ENCODE assay signal across 24 cellular contexts in the genomic region with DNA sequence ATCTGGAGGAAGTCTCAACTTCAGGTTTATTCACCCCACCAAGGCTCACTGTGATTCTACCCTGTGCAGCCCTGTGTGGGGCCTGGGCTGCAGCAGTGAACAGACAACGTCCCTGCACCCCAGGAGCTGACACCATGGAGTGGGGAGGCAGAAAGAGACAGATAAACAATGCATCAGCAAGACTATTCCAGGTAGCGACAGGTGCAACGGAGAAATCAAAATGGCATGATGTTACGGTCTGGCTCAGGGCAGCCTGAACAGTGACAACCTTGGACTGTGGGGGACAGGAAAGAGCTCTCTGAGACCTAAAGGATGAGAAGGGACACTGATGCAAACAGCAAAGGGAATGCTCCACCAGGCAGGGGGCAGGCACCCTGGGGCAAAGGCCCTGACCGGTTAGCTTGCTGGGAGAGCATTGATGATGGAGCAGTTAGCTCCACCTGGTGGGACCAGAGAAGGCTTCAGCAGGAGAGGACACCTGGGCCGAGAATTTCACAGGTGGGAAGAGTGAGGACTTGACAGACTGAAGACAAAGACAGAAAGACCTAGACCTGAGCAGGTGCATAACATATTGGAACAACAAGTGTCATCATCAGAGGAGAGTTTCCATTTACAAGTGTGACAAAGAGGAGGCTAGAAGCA.
DNase-seq lines count a peak whose midpoint lies in the region; ATAC-seq and TF ChIP-seq lines count a peak whose summit lies in the region.
"Had no signal": no experiment of that assay in that cellular context is flagged by ENCODE, and none has a peak within 500 bp of the region (broad histone marks: within the 10 kb centered on the region; RNA-seq: fewer than 3 reads in every experiment).

No MANE protein-coding gene starts in this region.

- H3K27ac ChIP-seq in endodermal cell (ENCODE audit: low read depth, low read length) (no peak overlapping the region), transverse colon (no peak overlapping the region)
- H3K27ac ChIP-seq: C4-2B, HL-60, Peyer's patch, SJCRH30 had no signal

- H3K4me1 Mint-ChIP-seq in endodermal cell (peaks cover 32% of the 10 kb centered on the region), progenitor cell of endocrine pancreas (ENCODE audit: low read depth) (peaks cover 5% of the 10 kb centered on the region)

- H3K36me3 ChIP-seq in endodermal cell (ENCODE audit: control insufficient read depth, insufficient read depth, low read length) = no peaks in the 10 kb centered on the region
- H3K36me3 ChIP-seq in transverse colon = no peaks in the 10 kb centered on the region
- H3K36me3 ChIP-seq: Peyer's patch, SJCRH30 had no signal

- TF ChIP-seq POLR2A in transverse colon (IDR thresholded peaks at IDR 0.05) = no peak

- DNase-seq in NCI-H2196 (lab: John Stamatoyannopoulos, UW; ENCODE audit: unreplicated experiment) = peak; percentile 3
- no peak for DNase-seq in NCI-H2196 treated with DMSO at 0.1 percent for 48 hours (lab: John Stamatoyannopoulos, UW; ENCODE audit: unreplicated experiment)
- DNase-seq in NCI-H345 (lab: John Stamatoyannopoulos, UW) = peak; percentile 61
- DNase-seq in endodermal cell = peak; percentile 58
- DNase-seq in progenitor cell of endocrine pancreas (ENCODE audit: low spot score, unreplicated experiment) = no peak
- DNase-seq in HuH-7.5 (ENCODE audit: low spot score) = no peak
- no peak for DNase-seq in transverse colon
- DNase-seq: 8988T; Calu3; CD8-positive, alpha-beta memory T cell; DMS153; IMR-90; MV-4-11; NCI-H1105 treated with DMSO at 0.1 percent for 48 hours; NCI-H2029 treated with DMSO at 0.1 percent for 48 hours; NCI-H2171; NCI-H524 treated with DMSO at 0.1 percent for 48 hours; NCI-H82; SJCRH30 had no signal

- H3K9me3 ChIP-seq in endodermal cell (ENCODE audit: control insufficient read depth, low read length) = peaks cover 17% of the 10 kb centered on the region
- H3K9me3 ChIP-seq in transverse colon = no peaks in the 10 kb centered on the region
- H3K9me3 ChIP-seq: Peyer's patch, SJCRH30 had no signal

- TF ChIP-seq CTCF in endodermal cell (conservative IDR thresholded peaks at IDR 0.05) (peak; percentile 66), progenitor cell of endocrine pancreas (IDR thresholded peaks at IDR 0.05; ENCODE audit: unreplicated experiment) (no peak), transverse colon (IDR thresholded peaks at IDR 0.05) (no peak)

- in situ Hi-C loops in transverse colon (cut with MboI; ENCODE audit: low pct_ligation_motif_present in 1 of 4, low pct_unique_long_range_greater_than_20kb in 1 of 4, low sequenced_read_pairs in 3 of 4) = no loop called here

- TF ChIP-seq EP300 in transverse colon (IDR thresholded peaks at IDR 0.05; ENCODE audit: low read depth) = no peak

- H3K27ac Mint-ChIP-seq in endodermal cell (no peak overlapping the region), progenitor cell of endocrine pancreas (peak overlapping the region; percentile 9)
- H3K27ac Mint-ChIP-seq: CD8-positive, alpha-beta memory T cell; T-helper 1 cell treated with Interleukin-12 subunit alpha and Interleukin-12 subunit beta and Interleukin-4 antibody, amounts not matched to agents 30 μg/mL and 1 μg/mL, for 36 hours had no signal

- H3K4me3 Mint-ChIP-seq in endodermal cell (no peak overlapping the region), progenitor cell of endocrine pancreas (ENCODE audit: low read depth) (no peak overlapping the region)
- H3K4me3 Mint-ChIP-seq: CD8-positive, alpha-beta memory T cell; T-helper 1 cell treated with Interleukin-12 subunit alpha and Interleukin-12 subunit beta and Interleukin-4 antibody, amounts not matched to agents 30 μg/mL and 1 μg/mL, for 36 hours had no signal

- ATAC-seq in HG02678 (IDR thresholded peaks at IDR 0.05; ENCODE audit: unreplicated experiment) = no peak

- peaks cover 9% of the 10 kb centered on the region for H3K4me1 ChIP-seq in endodermal cell (ENCODE audit: control insufficient read depth, insufficient read depth, low read length)
- H3K4me1 ChIP-seq in transverse colon = no peaks in the 10 kb centered on the region
- H3K4me1 ChIP-seq: Peyer's patch, SJCRH30 had no signal

- peaks cover 11% of the 10 kb centered on the region for H3K9me3 Mint-ChIP-seq in endodermal cell
- H3K9me3 Mint-ChIP-seq in progenitor cell of endocrine pancreas (ENCODE audit: low read depth) = no peaks in the 10 kb centered on the region
- H3K9me3 Mint-ChIP-seq: T-helper 1 cell treated with Interleukin-12 subunit alpha and Interleukin-12 subunit beta and Interleukin-4 antibody, amounts not matched to agents 30 μg/mL and 1 μg/mL, for 36 hours had no signal

- no peak overlapping the region for H3K4me3 ChIP-seq in endodermal cell (ENCODE audit: low read length)
- H3K4me3 ChIP-seq in transverse colon = no peak overlapping the region
- H3K4me3 ChIP-seq: Peyer's patch, SJCRH30 had no signal

- H3K9ac ChIP-seq in endodermal cell (ENCODE audit: extremely low read depth, low read length, poor library complexity, severe bottlenecking) = no peak overlapping the region

- 82% methylated on average over 5 to 6 of the region's 6 CpGs for WGBS in endodermal cell (ENCODE audit: insufficient coverage in 1 of 2, insufficient read length in 1 of 2), 2 experiments
- WGBS in transverse colon (ENCODE audit: low coverage in 1 of 2), 2 donors = 75 to 80% methylated on average over 5 to 6 of the region's 6 CpGs

- H3K27me3 ChIP-seq in endodermal cell (ENCODE audit: control insufficient read depth, insufficient read depth, low read length, poor library complexity, severe bottlenecking) (no peaks in the 10 kb centered on the region), transverse colon (no peaks in the 10 kb centered on the region)
- H3K27me3 ChIP-seq: Peyer's patch had no signal

- intact Hi-C loops in transverse colon (cut with DNase I; ENCODE audit: low total_unique reads) = loop anchor here (10.0 kb wide), 1 partner anchor 801 kb away; no protein-coding TSS in a partner anchor

- H3K36me3 Mint-ChIP-seq in endodermal cell (ENCODE audit: low read depth) (no peaks in the 10 kb centered on the region), progenitor cell of endocrine pancreas (ENCODE audit: insufficient read depth) (no peaks in the 10 kb centered on the region)
- H3K36me3 Mint-ChIP-seq: CD8-positive, alpha-beta memory T cell had no signal

- H3K27me3 Mint-ChIP-seq in endodermal cell (ENCODE audit: insufficient read depth) = peaks cover 9% of the 10 kb centered on the region
- H3K27me3 Mint-ChIP-seq in progenitor cell of endocrine pancreas = peaks cover 28% of the 10 kb centered on the region

Comparison
In these comparisons a context has a peak if more than half of its experiments do, and no peak if none do; other contexts are left out.
1. DNase-seq: peak in NCI-H2196 (single experiment), NCI-H345 (single experiment) and endodermal cell (single experiment); none in NCI-H2196 treated with DMSO at 0.1 percent for 48 hours (single experiment), progenitor cell of endocrine pancreas (single experiment), HuH-7.5 (single experiment) and transverse colon (single experiment).